ENCODE assay signal across 10 cellular contexts in the genomic region with DNA sequence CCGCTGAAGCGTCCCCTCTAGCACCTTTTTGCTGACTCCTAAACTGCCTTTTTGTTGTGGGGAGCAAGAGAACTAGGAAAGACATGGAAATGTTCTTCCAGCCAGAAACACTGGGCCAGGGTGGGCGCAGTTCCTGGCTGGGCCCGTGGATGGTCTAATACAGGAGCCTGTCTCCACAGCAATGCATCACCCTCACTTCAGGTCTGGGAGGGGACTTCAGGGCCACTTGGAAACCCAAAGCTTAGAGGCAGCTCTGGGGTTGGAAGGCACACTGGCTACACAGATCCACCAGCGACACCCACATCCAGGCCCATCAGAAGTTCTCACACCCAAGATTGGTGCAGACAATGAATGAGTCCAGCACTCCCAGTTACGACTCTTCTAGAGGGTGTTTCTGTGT.
A peak's percentile ranks its signal among the peaks of the same experiment; 100 is the strongest.
DNase-seq lines count a peak whose midpoint lies in the region; ATAC-seq and TF ChIP-seq lines count a peak whose summit lies in the region.
"Had no signal": no experiment of that assay in that cellular context is flagged by ENCODE, and none has a peak within 500 bp of the region (broad histone marks: within the 10 kb centered on the region; RNA-seq: fewer than 3 reads in every experiment).

No MANE protein-coding gene starts in this region.

- peak overlapping the region; percentile 98 for H3K27ac Mint-ChIP-seq in HFFc6
- H3K27ac Mint-ChIP-seq in activated CD8-positive, alpha-beta T cell treated with anti-CD3 and anti-CD28 coated beads, Interleukin-2, amount 10 ng/mL, durations not matched to agents 7 days and 5 days, result peak overlapping the region; percentile 91

- POLR2A ChIA-PET in activated CD8-positive, alpha-beta T cell treated with anti-CD3 and anti-CD28 coated beads, Interleukin-2, amount 10 ng/mL, durations not matched to agents 7 days and 5 days (lab: Charles Lee), result interaction anchor here (0.6 to 11.1 kb wide), 9 partner anchors 10 to 176 kb away, joined by 3 to 230 read pairs (median 5); no protein-coding TSS in a partner anchor

- H3K36me3 Mint-ChIP-seq in HFFc6 (ENCODE audit: low read depth), result peaks cover 57% of the 10 kb centered on the region
- peaks cover 97% of the 10 kb centered on the region for H3K36me3 Mint-ChIP-seq in activated CD8-positive, alpha-beta T cell treated with anti-CD3 and anti-CD28 coated beads, Interleukin-2, amount 10 ng/mL, durations not matched to agents 7 days and 5 days (ENCODE audit: low read depth)

- DNase-seq in HFFc6 (no peak), right atrium auricular region (ENCODE audit: low spot score) (no peak), spleen (no peak), CD1c-positive myeloid dendritic cell (ENCODE audit: extremely low spot score) (no peak), GM13976 (ENCODE audit: low spot score) (no peak), NCI-H1092 treated with DMSO at 0.1 percent for 48 hours (lab: John Stamatoyannopoulos, UW) (no peak)
- DNase-seq in activated CD8-positive, alpha-beta T cell treated with anti-CD3 and anti-CD28 coated beads, Interleukin-2, amount 10 ng/mL, durations not matched to agents 7 days and 5 days, result peak; percentile 35

- H3K27me3 ChIP-seq in right atrium auricular region, result no peaks in the 10 kb centered on the region
- no peaks in the 10 kb centered on the region for H3K27me3 ChIP-seq in spleen (replicated peaks in 1 of 7)
- H3K27me3 ChIP-seq: MG63 had no signal

- H3K27ac ChIP-seq in right atrium auricular region, result peak overlapping the region; percentile 60 to 79
- peak overlapping the region; percentile 65 to 95 (median 82) for H3K27ac ChIP-seq in spleen

- WGBS in spleen, 5 donors, result 82 to 97% (median 85%) methylated on average over 6 of the region's 6 CpGs

- no peak for TF ChIP-seq POLR2A in spleen (IDR thresholded peaks at IDR 0.05)

- TF ChIP-seq CTCF in HFFc6 (IDR thresholded peaks at IDR 0.05) (no peak), right atrium auricular region (IDR thresholded peaks at IDR 0.05) (no peak), spleen (IDR thresholded peaks at IDR 0.05 in 8 of 11, conservative IDR thresholded peaks at IDR 0.05 in 3 of 11) (no peak), GM13976 (IDR thresholded peaks at IDR 0.05; ENCODE audit: borderline replicate concordance, control extremely low read depth, extremely low read depth, insufficient read depth, missing control alignments) (no peak)

- peaks cover 0 to 81% of the 10 kb centered on the region in 2 donors for H3K4me1 ChIP-seq in right atrium auricular region
- H3K4me1 ChIP-seq in spleen, result peaks cover 92 to 100% (median 98%) of the 10 kb centered on the region in 6 donors

- peaks cover 7% of the 10 kb centered on the region for H3K36me3 ChIP-seq in right atrium auricular region
- peaks cover 2 to 99% (median 62%) of the 10 kb centered on the region in 6 donors for H3K36me3 ChIP-seq in spleen

- H3K4me3 Mint-ChIP-seq in HFFc6, result peak overlapping the region; percentile 73; the same call in 1 of the 2 replicates
- peak overlapping the region; percentile 58 for H3K4me3 Mint-ChIP-seq in activated CD8-positive, alpha-beta T cell treated with anti-CD3 and anti-CD28 coated beads, Interleukin-2, amount 10 ng/mL, durations not matched to agents 7 days and 5 days
- H3K4me3 Mint-ChIP-seq: mesothelial cell of epicardium had no signal

- ATAC-seq in activated CD8-positive, alpha-beta T cell treated with anti-CD3 and anti-CD28 coated beads, Interleukin-2, amount 10 ng/mL, durations not matched to agents 7 days and 5 days, result no peak
- no peak for ATAC-seq in HG03342 (IDR thresholded peaks at IDR 0.05; ENCODE audit: unreplicated experiment)

- H3K4me3 ChIP-seq in right atrium auricular region (no peak overlapping the region), spleen (peak overlapping the region in 1 of 8 donors; percentile 30)
- H3K4me3 ChIP-seq: MG63 had no signal

- no peaks in the 10 kb centered on the region for H3K9me3 Mint-ChIP-seq in HFFc6
- no peaks in the 10 kb centered on the region for H3K9me3 Mint-ChIP-seq in activated CD8-positive, alpha-beta T cell treated with anti-CD3 and anti-CD28 coated beads, Interleukin-2, amount 10 ng/mL, durations not matched to agents 7 days and 5 days (ENCODE audit: insufficient read depth)
- H3K9me3 Mint-ChIP-seq: mesothelial cell of epicardium had no signal

- CTCF ChIA-PET in activated CD8-positive, alpha-beta T cell treated with anti-CD3 and anti-CD28 coated beads, Interleukin-2, amount 10 ng/mL, durations not matched to agents 7 days and 5 days (lab: Charles Lee), result interaction anchor here (1.4 to 9.4 kb wide), 7 partner anchors 10 to 178 kb away, joined by 4 to 118 read pairs (median 9); no protein-coding TSS in a partner anchor

- no peaks in the 10 kb centered on the region for H3K9me3 ChIP-seq in right atrium auricular region
- no peaks in the 10 kb centered on the region for H3K9me3 ChIP-seq in spleen
- H3K9me3 ChIP-seq: MG63 had no signal

- intact Hi-C loops in spleen (cut with DNase I; ENCODE audit: low total_unique reads), result no loop called here

- in situ Hi-C loops in GM13976 (cut with MboI; ENCODE audit: low sequenced_read_pairs, unreplicated experiment), result no loop called here

- peaks cover 96% of the 10 kb centered on the region for H3K4me1 Mint-ChIP-seq in HFFc6 (ENCODE audit: low read depth)
- H3K4me1 Mint-ChIP-seq in activated CD8-positive, alpha-beta T cell treated with anti-CD3 and anti-CD28 coated beads, Interleukin-2, amount 10 ng/mL, durations not matched to agents 7 days and 5 days (ENCODE audit: low read depth), result peaks cover 98% of the 10 kb centered on the region

- peaks cover 1% of the 10 kb centered on the region; the same call in 1 of the 2 replicates for H3K27me3 Mint-ChIP-seq in HFFc6 (ENCODE audit: insufficient read depth)
- H3K27me3 Mint-ChIP-seq in activated CD8-positive, alpha-beta T cell treated with anti-CD3 and anti-CD28 coated beads, Interleukin-2, amount 10 ng/mL, durations not matched to agents 7 days and 5 days (ENCODE audit: low read depth), result no peaks in the 10 kb centered on the region
